Comparison of ENCODE assay signal across 1 cellular context in the genomic region with DNA sequence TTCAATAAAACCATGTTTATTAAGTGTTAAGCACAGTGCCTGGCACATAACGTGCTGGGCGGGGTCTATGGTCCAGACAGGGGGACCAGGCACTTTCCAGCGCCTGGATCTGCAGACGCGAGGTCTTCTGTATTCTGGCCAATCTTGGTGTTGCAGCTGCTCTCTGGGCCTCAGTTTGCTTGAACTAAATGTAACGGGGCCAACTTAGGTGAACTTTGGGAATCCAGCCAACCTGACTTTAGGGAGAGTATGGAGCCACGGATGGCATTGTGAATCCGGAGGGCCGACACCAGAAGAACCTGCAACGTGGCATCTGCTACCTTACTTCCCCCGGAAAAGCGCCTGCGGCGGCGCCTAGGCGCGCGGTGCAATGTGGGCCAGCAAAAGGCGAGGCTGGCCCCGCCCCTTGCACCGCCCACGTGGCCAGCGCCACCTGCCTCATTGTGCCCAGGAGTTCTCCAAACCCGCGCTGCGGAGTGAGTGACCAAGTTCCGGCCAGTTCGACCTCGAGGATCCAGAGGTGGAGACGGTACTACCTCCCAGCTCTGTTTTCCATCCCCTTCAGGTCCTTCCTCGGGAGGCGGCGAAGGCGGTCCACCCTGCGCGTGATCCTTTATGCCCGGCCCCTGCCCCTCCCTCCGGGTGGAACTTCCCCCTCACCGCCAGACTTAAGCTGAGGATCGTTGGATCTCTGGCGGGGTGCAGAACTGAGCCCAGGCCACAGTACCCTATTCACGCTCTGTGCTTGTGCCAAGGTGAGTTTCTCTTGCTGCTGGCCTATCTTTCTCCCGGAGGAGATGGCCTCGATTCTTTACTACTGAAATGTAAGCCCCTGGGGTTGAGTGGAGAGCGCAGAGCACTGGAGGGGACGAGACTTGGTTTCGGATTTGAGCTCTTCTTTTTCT.
TF ChIP-seq lines count a peak whose summit lies in the region.

A gene (plus strand): TSS at position 426 of the 905 bp plus-strand sequence. CDS start 10,969 bp downstream, outside the sequence.

TF ChIP-seq in HepG2, 621 proteins besides CTCF, POLR2A, EP300 and RAD21 (continued from another document and continues in another):
- TF ChIP-seq, protein P1, sequence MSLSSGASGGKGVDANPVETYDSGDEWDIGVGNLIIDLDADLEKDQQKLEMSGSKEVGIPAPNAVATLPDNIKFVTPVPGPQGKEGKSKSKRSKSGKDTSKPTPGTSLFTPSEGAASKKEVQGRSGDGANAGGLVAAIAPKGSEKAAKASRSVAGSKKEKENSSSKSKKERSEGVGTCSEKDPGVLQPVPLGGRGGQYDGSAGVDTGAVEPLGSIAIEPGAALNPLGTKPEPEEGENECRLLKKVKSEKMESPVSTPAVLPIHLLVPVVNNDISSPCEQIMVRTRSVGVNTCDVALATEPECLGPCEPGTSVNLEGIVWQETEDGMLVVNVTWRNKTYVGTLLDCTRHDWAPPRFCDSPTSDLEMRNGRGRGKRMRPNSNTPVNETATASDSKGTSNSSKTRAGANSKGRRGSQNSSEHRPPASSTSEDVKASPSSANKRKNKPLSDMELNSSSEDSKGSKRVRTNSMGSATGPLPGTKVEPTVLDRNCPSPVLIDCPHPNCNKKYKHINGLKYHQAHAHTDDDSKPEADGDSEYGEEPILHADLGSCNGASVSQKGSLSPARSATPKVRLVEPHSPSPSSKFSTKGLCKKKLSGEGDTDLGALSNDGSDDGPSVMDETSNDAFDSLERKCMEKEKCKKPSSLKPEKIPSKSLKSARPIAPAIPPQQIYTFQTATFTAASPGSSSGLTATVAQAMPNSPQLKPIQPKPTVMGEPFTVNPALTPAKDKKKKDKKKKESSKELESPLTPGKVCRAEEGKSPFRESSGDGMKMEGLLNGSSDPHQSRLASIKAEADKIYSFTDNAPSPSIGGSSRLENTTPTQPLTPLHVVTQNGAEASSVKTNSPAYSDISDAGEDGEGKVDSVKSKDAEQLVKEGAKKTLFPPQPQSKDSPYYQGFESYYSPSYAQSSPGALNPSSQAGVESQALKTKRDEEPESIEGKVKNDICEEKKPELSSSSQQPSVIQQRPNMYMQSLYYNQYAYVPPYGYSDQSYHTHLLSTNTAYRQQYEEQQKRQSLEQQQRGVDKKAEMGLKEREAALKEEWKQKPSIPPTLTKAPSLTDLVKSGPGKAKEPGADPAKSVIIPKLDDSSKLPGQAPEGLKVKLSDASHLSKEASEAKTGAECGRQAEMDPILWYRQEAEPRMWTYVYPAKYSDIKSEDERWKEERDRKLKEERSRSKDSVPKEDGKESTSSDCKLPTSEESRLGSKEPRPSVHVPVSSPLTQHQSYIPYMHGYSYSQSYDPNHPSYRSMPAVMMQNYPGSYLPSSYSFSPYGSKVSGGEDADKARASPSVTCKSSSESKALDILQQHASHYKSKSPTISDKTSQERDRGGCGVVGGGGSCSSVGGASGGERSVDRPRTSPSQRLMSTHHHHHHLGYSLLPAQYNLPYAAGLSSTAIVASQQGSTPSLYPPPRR (CRISPR knock-in tag; IDR thresholded peaks at IDR 0.05; ENCODE audit: borderline replicate concordance) = peak; percentile 61
- TF ChIP-seq ZBTB3 (CRISPR knock-in tag; IDR thresholded peaks at IDR 0.05; ENCODE audit: borderline replicate concordance, low read depth) (peak; percentile 78; the same call in 1 of the 2 replicates), ZNF776 (CRISPR knock-in tag; IDR thresholded peaks at IDR 0.05) (peak; percentile 84), FOXO1 (CRISPR knock-in tag; IDR thresholded peaks at IDR 0.05) (no peak), ZNF773 (CRISPR knock-in tag; IDR thresholded peaks at IDR 0.05; ENCODE audit: borderline replicate concordance) (peak; percentile 68; the same call in 1 of the 2 replicates), TRIM24 (CRISPR knock-in tag; IDR thresholded peaks at IDR 0.05) (no peak), SNRNP70 (IDR thresholded peaks at IDR 0.05; ENCODE audit: low read depth, low read length) (no peak), ZNF652 (CRISPR knock-in tag; IDR thresholded peaks at IDR 0.05; ENCODE audit: borderline replicate concordance, low read depth) (peak; percentile 24), ATF7 (IDR thresholded peaks at IDR 0.05) (no peak), ATF7 (CRISPR knock-in tag; IDR thresholded peaks at IDR 0.05) (no peak), MEF2D (CRISPR knock-in tag; IDR thresholded peaks at IDR 0.05) (no peak), MLLT10 (CRISPR knock-in tag; IDR thresholded peaks at IDR 0.05) (no peak), ZNF678 (CRISPR knock-in tag; IDR thresholded peaks at IDR 0.05) (no peak), SAP130 (CRISPR knock-in tag; IDR thresholded peaks at IDR 0.05; ENCODE audit: low read depth) (peak; percentile 98), ZNF263 (CRISPR knock-in tag; IDR thresholded peaks at IDR 0.05) (peak; percentile 38; the same call in 1 of the 2 replicates), ZC3H4 (CRISPR knock-in tag; IDR thresholded peaks at IDR 0.05; ENCODE audit: borderline replicate concordance) (no peak; the same call in 1 of the 2 replicates), JARID2 (CRISPR knock-in tag; IDR thresholded peaks at IDR 0.05; ENCODE audit: insufficient replicate concordance) (no peak), ZNF121 (CRISPR knock-in tag; IDR thresholded peaks at IDR 0.05) (peak; percentile 43; the same call in 1 of the 2 replicates), ZFP41 (CRISPR knock-in tag; IDR thresholded peaks at IDR 0.05; ENCODE audit: borderline replicate concordance) (peak; percentile 66; the same call in 1 of the 2 replicates), PCBP1 (IDR thresholded peaks at IDR 0.05; ENCODE audit: borderline replicate concordance, low read depth, low read length) (no peak; the same call in 1 of the 2 replicates), ZNF674 (CRISPR knock-in tag; IDR thresholded peaks at IDR 0.05; ENCODE audit: low read depth) (no peak), SIX1 (CRISPR knock-in tag; IDR thresholded peaks at IDR 0.05; ENCODE audit: borderline replicate concordance) (no peak), ZNF83 (CRISPR knock-in tag; IDR thresholded peaks at IDR 0.05; ENCODE audit: borderline replicate concordance) (peak; percentile 15; the same call in 1 of the 2 replicates), ZFP1 (CRISPR knock-in tag; IDR thresholded peaks at IDR 0.05) (no peak), ZNF430 (CRISPR knock-in tag; IDR thresholded peaks at IDR 0.05) (peak; percentile 94; the same call in 1 of the 2 replicates), SIN3A (IDR thresholded peaks at IDR 0.05; ENCODE audit: borderline replicate concordance, low read depth, low read length) (peak; percentile 90; the same call in 1 of the 2 replicates), HES4 (CRISPR knock-in tag; IDR thresholded peaks at IDR 0.05; ENCODE audit: borderline replicate concordance) (no peak; the same call in 1 of the 2 replicates), ZSCAN31 (CRISPR knock-in tag; IDR thresholded peaks at IDR 0.05; ENCODE audit: low read depth) (peak; percentile 78; the same call in 1 of the 2 replicates), MED8 (CRISPR knock-in tag; IDR thresholded peaks at IDR 0.05; ENCODE audit: insufficient replicate concordance) (peak; percentile 72)
- TF ChIP-seq, protein P2, sequence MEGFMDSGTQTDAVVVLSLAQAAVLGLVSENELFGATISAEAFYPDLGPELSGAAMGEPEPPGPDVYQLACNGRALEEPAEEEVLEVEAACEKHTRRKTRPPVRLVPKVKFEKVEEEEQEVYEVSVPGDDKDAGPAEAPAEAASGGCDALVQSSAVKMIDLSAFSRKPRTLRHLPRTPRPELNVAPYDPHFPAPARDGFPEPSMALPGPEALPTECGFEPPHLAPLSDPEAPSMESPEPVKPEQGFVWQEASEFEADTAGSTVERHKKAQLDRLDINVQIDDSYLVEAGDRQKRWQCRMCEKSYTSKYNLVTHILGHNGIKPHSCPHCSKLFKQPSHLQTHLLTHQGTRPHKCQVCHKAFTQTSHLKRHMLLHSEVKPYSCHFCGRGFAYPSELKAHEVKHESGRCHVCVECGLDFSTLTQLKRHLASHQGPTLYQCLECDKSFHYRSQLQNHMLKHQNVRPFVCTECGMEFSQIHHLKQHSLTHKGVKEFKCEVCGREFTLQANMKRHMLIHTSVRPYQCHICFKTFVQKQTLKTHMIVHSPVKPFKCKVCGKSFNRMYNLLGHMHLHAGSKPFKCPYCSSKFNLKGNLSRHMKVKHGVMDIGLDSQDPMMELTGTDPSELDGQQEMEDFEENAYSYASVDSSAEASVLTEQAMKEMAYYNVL (CRISPR knock-in tag; IDR thresholded peaks at IDR 0.05; ENCODE audit: borderline replicate concordance) = no peak
- TF ChIP-seq, protein P3, sequence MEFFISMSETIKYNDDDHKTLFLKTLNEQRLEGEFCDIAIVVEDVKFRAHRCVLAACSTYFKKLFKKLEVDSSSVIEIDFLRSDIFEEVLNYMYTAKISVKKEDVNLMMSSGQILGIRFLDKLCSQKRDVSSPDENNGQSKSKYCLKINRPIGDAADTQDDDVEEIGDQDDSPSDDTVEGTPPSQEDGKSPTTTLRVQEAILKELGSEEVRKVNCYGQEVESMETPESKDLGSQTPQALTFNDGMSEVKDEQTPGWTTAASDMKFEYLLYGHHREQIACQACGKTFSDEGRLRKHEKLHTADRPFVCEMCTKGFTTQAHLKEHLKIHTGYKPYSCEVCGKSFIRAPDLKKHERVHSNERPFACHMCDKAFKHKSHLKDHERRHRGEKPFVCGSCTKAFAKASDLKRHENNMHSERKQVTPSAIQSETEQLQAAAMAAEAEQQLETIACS (CRISPR knock-in tag; IDR thresholded peaks at IDR 0.05) = no peak; the same call in 1 of the 2 replicates
- TF ChIP-seq, protein P4, sequence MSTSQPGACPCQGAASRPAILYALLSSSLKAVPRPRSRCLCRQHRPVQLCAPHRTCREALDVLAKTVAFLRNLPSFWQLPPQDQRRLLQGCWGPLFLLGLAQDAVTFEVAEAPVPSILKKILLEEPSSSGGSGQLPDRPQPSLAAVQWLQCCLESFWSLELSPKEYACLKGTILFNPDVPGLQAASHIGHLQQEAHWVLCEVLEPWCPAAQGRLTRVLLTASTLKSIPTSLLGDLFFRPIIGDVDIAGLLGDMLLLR (CRISPR knock-in tag; IDR thresholded peaks at IDR 0.05) = peak; percentile 96; the same call in 1 of the 2 replicates
- TF ChIP-seq, protein P5, sequence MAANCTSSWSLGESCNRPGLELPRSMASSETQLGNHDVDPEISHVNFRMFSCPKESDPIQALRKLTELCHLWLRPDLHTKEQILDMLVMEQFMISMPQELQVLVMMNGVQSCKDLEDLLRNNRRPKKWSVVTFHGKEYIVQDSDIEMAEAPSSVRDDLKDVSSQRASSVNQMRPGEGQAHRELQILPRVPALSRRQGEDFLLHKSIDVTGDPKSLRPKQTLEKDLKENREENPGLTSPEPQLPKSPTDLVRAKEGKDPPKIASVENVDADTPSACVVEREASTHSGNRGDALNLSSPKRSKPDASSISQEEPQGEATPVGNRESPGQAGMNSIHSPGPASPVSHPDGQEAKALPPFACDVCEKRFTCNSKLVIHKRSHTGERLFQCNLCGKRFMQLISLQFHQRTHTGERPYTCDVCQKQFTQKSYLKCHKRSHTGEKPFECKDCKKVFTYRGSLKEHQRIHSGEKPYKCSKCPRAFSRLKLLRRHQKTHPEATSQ (CRISPR knock-in tag; IDR thresholded peaks at IDR 0.05; ENCODE audit: borderline replicate concordance) = 0 out of 2 replicates have a peak, but pooled peaks have one; percentile 79
- TF ChIP-seq, protein P6, sequence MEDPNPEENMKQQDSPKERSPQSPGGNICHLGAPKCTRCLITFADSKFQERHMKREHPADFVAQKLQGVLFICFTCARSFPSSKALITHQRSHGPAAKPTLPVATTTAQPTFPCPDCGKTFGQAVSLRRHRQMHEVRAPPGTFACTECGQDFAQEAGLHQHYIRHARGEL (CRISPR knock-in tag; IDR thresholded peaks at IDR 0.05) = no peak
- TF ChIP-seq, protein P7, sequence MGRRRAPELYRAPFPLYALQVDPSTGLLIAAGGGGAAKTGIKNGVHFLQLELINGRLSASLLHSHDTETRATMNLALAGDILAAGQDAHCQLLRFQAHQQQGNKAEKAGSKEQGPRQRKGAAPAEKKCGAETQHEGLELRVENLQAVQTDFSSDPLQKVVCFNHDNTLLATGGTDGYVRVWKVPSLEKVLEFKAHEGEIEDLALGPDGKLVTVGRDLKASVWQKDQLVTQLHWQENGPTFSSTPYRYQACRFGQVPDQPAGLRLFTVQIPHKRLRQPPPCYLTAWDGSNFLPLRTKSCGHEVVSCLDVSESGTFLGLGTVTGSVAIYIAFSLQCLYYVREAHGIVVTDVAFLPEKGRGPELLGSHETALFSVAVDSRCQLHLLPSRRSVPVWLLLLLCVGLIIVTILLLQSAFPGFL (CRISPR knock-in tag; IDR thresholded peaks at IDR 0.05) = no peak
- TF ChIP-seq, protein P8, sequence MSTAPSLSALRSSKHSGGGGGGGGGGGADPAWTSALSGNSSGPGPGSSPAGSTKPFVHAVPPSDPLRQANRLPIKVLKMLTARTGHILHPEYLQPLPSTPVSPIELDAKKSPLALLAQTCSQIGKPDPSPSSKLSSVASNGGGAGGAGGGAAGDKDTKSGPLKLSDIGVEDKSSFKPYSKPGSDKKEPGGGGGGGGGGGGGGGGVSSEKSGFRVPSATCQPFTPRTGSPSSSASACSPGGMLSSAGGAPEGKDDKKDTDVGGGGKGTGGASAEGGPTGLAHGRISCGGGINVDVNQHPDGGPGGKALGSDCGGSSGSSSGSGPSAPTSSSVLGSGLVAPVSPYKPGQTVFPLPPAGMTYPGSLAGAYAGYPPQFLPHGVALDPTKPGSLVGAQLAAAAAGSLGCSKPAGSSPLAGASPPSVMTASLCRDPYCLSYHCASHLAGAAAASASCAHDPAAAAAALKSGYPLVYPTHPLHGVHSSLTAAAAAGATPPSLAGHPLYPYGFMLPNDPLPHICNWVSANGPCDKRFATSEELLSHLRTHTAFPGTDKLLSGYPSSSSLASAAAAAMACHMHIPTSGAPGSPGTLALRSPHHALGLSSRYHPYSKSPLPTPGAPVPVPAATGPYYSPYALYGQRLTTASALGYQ (CRISPR knock-in tag; IDR thresholded peaks at IDR 0.05) = no peak; the same call in 1 of the 2 replicates
- TF ChIP-seq, protein P9, sequence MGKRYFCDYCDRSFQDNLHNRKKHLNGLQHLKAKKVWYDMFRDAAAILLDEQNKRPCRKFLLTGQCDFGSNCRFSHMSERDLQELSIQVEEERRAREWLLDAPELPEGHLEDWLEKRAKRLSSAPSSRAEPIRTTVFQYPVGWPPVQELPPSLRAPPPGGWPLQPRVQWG (CRISPR knock-in tag; IDR thresholded peaks at IDR 0.05; ENCODE audit: borderline replicate concordance, low read depth) = no peak
- TF ChIP-seq, protein P10, sequence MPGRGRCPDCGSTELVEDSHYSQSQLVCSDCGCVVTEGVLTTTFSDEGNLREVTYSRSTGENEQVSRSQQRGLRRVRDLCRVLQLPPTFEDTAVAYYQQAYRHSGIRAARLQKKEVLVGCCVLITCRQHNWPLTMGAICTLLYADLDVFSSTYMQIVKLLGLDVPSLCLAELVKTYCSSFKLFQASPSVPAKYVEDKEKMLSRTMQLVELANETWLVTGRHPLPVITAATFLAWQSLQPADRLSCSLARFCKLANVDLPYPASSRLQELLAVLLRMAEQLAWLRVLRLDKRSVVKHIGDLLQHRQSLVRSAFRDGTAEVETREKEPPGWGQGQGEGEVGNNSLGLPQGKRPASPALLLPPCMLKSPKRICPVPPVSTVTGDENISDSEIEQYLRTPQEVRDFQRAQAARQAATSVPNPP (CRISPR knock-in tag; IDR thresholded peaks at IDR 0.05) = peak; percentile 92
